ENCODE assay signal across 35 cellular contexts in genomic region chr17:28963841-28964240, GRCh38. TPM values are rescaled to one million over a fixed set of nuclear protein-coding genes. Genes with fewer than 3 reads are reported as not detected.
"Had no signal": no experiment of that assay in that cellular context is flagged by ENCODE, and none has a peak within 500 bp of the region (broad histone marks: within the 10 kb centered on the region; RNA-seq: fewer than 3 reads in every experiment).

No MANE protein-coding gene starts in this region.

- H3K36me3 Mint-ChIP-seq: activated CD4-positive, alpha-beta memory T cell treated with anti-CD3 and anti-CD28 coated beads for 36 hours; activated naive CD8-positive, alpha-beta T cell treated with anti-CD3 and anti-CD28 coated beads for 36 hours; immature natural killer cell; naive B cell; stimulated activated effector memory CD8-positive, alpha-beta T cell treated with anti-CD3 and anti-CD28 coated beads, Interleukin-12 subunit alpha, Interleukin-12 subunit beta, amount 100 ng/mL, for 72 hours; type B pancreatic cell had no signal

- H3K4me1 ChIP-seq: adrenal gland, ascending aorta, vagina had no signal

- H3K9me3 Mint-ChIP-seq: activated CD4-positive, alpha-beta memory T cell treated with anti-CD3 and anti-CD28 coated beads for 36 hours; activated CD4-positive, alpha-beta T cell treated with anti-CD3 and anti-CD28 coated beads, Interleukin-2, amount 10 ng/mL, durations not matched to agents 24 days and 14 days; activated naive CD4-positive, alpha-beta T cell treated with anti-CD3 and anti-CD28 coated beads for 36 hours; activated naive CD8-positive, alpha-beta T cell treated with anti-CD3 and anti-CD28 coated beads for 36 hours; activated T-helper 1 cell treated with anti-CD3 and anti-CD28 coated beads, Interleukin-12 subunit alpha, Interleukin-12 subunit beta, Interleukin-2, Interleukin-4 antibody, amounts not matched to agents 30 ng/mL and 10 ng/mL and 1 ng/mL, durations not matched to agents 14 hours and 24 hours and 36 hours; immature natural killer cell; naive B cell; stimulated activated effector memory CD8-positive, alpha-beta T cell treated with anti-CD3 and anti-CD28 coated beads, Interleukin-12 subunit alpha, Interleukin-12 subunit beta, amount 100 ng/mL, for 72 hours; stimulated activated naive CD8-positive, alpha-beta T cell treated with anti-CD3 and anti-CD28 coated beads, Interleukin-15, Interleukin-2, amounts not matched to agents 100 ng/mL and 50 ng/mL, for 24 hours; type B pancreatic cell had no signal

- H3K27me3 ChIP-seq: adrenal gland, ascending aorta, right lobe of liver, vagina had no signal

- DNase-seq: activated CD4-positive, alpha-beta memory T cell treated with anti-CD3 and anti-CD28 coated beads for 36 hours; activated CD4-positive, alpha-beta T cell treated with anti-CD3 and anti-CD28 coated beads, Interleukin-2, amount 10 ng/mL, durations not matched to agents 24 days and 14 days; activated CD4-positive, CD25-positive, alpha-beta regulatory T cell treated with anti-CD3 and anti-CD28 coated beads, Interleukin-2, amount 50 U/mL, for 72 hours; activated CD8-positive, alpha-beta memory T cell treated with anti-CD3 and anti-CD28 coated beads, Interleukin-2, amount 50 U/mL, for 4 hours; activated effector memory CD4-positive, alpha-beta T cell treated with anti-CD3 and anti-CD28 coated beads, Interleukin-2, amount 50 U/mL, for 16 hours; activated naive CD4-positive, alpha-beta T cell treated with anti-CD3 and anti-CD28 coated beads for 36 hours; activated naive CD8-positive, alpha-beta T cell treated with anti-CD3 and anti-CD28 coated beads for 36 hours; activated T-cell treated with anti-CD3 and anti-CD28 coated beads, Interleukin-2, amount 50 U/mL, for 1 hour; adrenal gland; brain microvascular endothelial cell; cortex of kidney; hypothalamus; immature natural killer cell; naive B cell; nucleus accumbens; stimulated activated CD4-positive, alpha-beta T cell treated with anti-CD3 and anti-CD28 coated beads, Interleukin-4, amount 100 ng/mL, for 24 hours; SW 1271; T-helper 17 cell; T1000 had no signal

- ATAC-seq: esophagus mucosa; left lobe of liver; right lobe of liver; stimulated activated effector memory CD8-positive, alpha-beta T cell treated with anti-CD3 and anti-CD28 coated beads, Interleukin-12 subunit alpha, Interleukin-12 subunit beta, amount 100 ng/mL, for 72 hours; T-helper 17 cell had no signal

- H3K4me3 ChIP-seq: adrenal gland, ascending aorta, lung, right lobe of liver, skin epidermis, thoracic aorta, vagina had no signal

- H3K36me3 ChIP-seq: adrenal gland, ascending aorta, brain microvascular endothelial cell, right lobe of liver, thoracic aorta, vagina had no signal

- H3K4me1 Mint-ChIP-seq: activated naive CD8-positive, alpha-beta T cell treated with anti-CD3 and anti-CD28 coated beads for 36 hours; immature natural killer cell; stimulated activated effector memory CD8-positive, alpha-beta T cell treated with anti-CD3 and anti-CD28 coated beads, Interleukin-12 subunit alpha, Interleukin-12 subunit beta, amount 100 ng/mL, for 72 hours had no signal

- H3K4me3 Mint-ChIP-seq: activated CD4-positive, alpha-beta memory T cell treated with anti-CD3 and anti-CD28 coated beads for 36 hours; activated CD4-positive, alpha-beta T cell treated with anti-CD3 and anti-CD28 coated beads, Interleukin-2, amount 10 ng/mL, durations not matched to agents 24 days and 14 days; activated naive CD4-positive, alpha-beta T cell treated with anti-CD3 and anti-CD28 coated beads for 36 hours; activated naive CD8-positive, alpha-beta T cell treated with anti-CD3 and anti-CD28 coated beads for 36 hours; activated T-helper 1 cell treated with anti-CD3 and anti-CD28 coated beads, Interleukin-12 subunit alpha, Interleukin-12 subunit beta, Interleukin-2, Interleukin-4 antibody, amounts not matched to agents 30 ng/mL and 10 ng/mL and 1 ng/mL, durations not matched to agents 14 hours and 24 hours and 36 hours; immature natural killer cell; naive B cell; stimulated activated effector memory CD8-positive, alpha-beta T cell treated with anti-CD3 and anti-CD28 coated beads, Interleukin-12 subunit alpha, Interleukin-12 subunit beta, amount 100 ng/mL, for 72 hours; stimulated activated naive CD8-positive, alpha-beta T cell treated with anti-CD3 and anti-CD28 coated beads, Interleukin-15, Interleukin-2, amounts not matched to agents 100 ng/mL and 50 ng/mL, for 24 hours; T-helper 17 cell; type B pancreatic cell had no signal

- H3K27ac Mint-ChIP-seq: activated CD4-positive, alpha-beta memory T cell treated with anti-CD3 and anti-CD28 coated beads for 36 hours; activated CD4-positive, alpha-beta T cell treated with anti-CD3 and anti-CD28 coated beads, Interleukin-2, amount 10 ng/mL, durations not matched to agents 24 days and 14 days; activated naive CD4-positive, alpha-beta T cell treated with anti-CD3 and anti-CD28 coated beads for 36 hours; activated naive CD8-positive, alpha-beta T cell treated with anti-CD3 and anti-CD28 coated beads for 36 hours; activated T-helper 1 cell treated with anti-CD3 and anti-CD28 coated beads, Interleukin-12 subunit alpha, Interleukin-12 subunit beta, Interleukin-2, Interleukin-4 antibody, amounts not matched to agents 30 ng/mL and 10 ng/mL and 1 ng/mL, durations not matched to agents 14 hours and 24 hours and 36 hours; immature natural killer cell; stimulated activated effector memory CD8-positive, alpha-beta T cell treated with anti-CD3 and anti-CD28 coated beads, Interleukin-12 subunit alpha, Interleukin-12 subunit beta, amount 100 ng/mL, for 72 hours; stimulated activated naive CD8-positive, alpha-beta T cell treated with anti-CD3 and anti-CD28 coated beads, Interleukin-15, Interleukin-2, amounts not matched to agents 100 ng/mL and 50 ng/mL, for 24 hours; T-helper 17 cell; type B pancreatic cell had no signal

- H3K27ac ChIP-seq: adrenal gland, ascending aorta, brain microvascular endothelial cell, right lobe of liver, skin epidermis, thoracic aorta, vagina had no signal

- H3K9me3 ChIP-seq: adrenal gland, ascending aorta, right lobe of liver, thoracic aorta, vagina had no signal

RNA-seq across cellular contexts. Expression of gene SEZ6, which starts 42.0 kb away (rescaled TPM):
- total RNA-seq: activated CD4-positive, alpha-beta memory T cell treated with anti-CD3 and anti-CD28 coated beads for 36 hours; activated CD4-positive, alpha-beta T cell treated with anti-CD3 and anti-CD28 coated beads, Interleukin-2, amount 10 ng/mL, durations not matched to agents 24 days and 14 days; activated CD8-positive, alpha-beta memory T cell treated with anti-CD3 and anti-CD28 coated beads for 36 hours; activated naive CD4-positive, alpha-beta T cell treated with anti-CD3 and anti-CD28 coated beads for 36 hours; activated naive CD8-positive, alpha-beta T cell treated with anti-CD3 and anti-CD28 coated beads for 36 hours; activated T-helper 1 cell treated with anti-CD3 and anti-CD28 coated beads, Interleukin-12 subunit alpha, Interleukin-12 subunit beta, Interleukin-2, Interleukin-4 antibody, amounts not matched to agents 30 ng/mL and 10 ng/mL and 1 ng/mL, durations not matched to agents 14 hours and 24 hours and 36 hours; ascending aorta; cardiac septum; esophagus mucosa; kidney epithelial cell; left lobe of liver; right lobe of liver; subcutaneous adipose tissue; thoracic aorta; vagina had no signal
